In the genomic region with DNA sequence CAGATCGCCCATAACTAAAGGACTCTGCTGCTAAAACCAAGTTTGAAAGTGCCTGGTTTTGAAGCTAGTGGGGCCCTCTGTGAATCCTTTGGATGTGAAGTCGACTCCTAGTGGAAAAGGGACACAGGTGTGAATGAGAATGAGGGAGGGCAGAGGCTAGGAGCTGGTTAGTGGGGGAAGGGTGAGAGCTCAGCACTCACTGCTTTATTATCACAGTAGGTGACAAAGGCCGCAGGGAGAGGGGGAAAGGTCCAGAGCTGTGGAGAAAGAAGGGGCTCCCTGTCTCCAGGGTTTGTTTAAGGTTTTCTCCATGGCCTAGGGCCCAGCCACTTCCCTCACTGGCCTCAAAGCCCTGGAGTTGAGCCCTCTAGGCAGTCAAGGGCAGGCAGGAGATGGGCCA, we compare ENCODE assay signal across 15 cellular contexts. TPM values are rescaled to one million over a fixed set of nuclear protein-coding genes. Genes with fewer than 3 reads are reported as not detected.
"Had no signal": no experiment of that assay in that cellular context is flagged by ENCODE, and none has a peak within 500 bp of the region (broad histone marks: within the 10 kb centered on the region; RNA-seq: fewer than 3 reads in every experiment).

No MANE protein-coding gene starts in this region.

- H3K4me3 ChIP-seq: adrenal gland, coronary artery, heart right ventricle, spleen, upper lobe of left lung had no signal

- FAIRE-seq: frontal cortex, kidney had no signal

- ATAC-seq: activated CD4-positive, CD25-positive, alpha-beta regulatory T cell treated with anti-CD3 and anti-CD28 coated beads, Interleukin-2, amount 50 U/mL, for 24 hours; heart right ventricle; left ventricle myocardium superior had no signal

- H3K27ac ChIP-seq: coronary artery, heart right ventricle, spleen, upper lobe of left lung had no signal

- H3K27me3 ChIP-seq: adrenal gland, heart right ventricle, spleen, upper lobe of left lung had no signal

- DNase-seq: activated T-cell treated with anti-CD3 and anti-CD28 coated beads, Interleukin-2, amount 50 U/mL, for 48 hours; central memory CD4-positive, alpha-beta T cell; effector CD8-positive, alpha-beta T cell; heart right ventricle; kidney; left ventricle myocardium superior; right cardiac atrium; stimulated activated naive CD4-positive, alpha-beta T cell had no signal

- H3K9me3 ChIP-seq: adrenal gland, heart right ventricle, spleen, upper lobe of left lung had no signal

RNA-seq across cellular contexts. Expression of a gene that starts 23.9 kb away (rescaled TPM):
- total RNA-seq: fibroblast of lung had no signal
- polyA plus RNA-seq: fibroblast of lung had no signal
